In genomic region chr2:67572721-67573485, GRCh38 we compare ENCODE assay signal across 18 cellular contexts.
DNase-seq lines count a peak whose midpoint lies in the region; ATAC-seq and TF ChIP-seq lines count a peak whose summit lies in the region.
"Had no signal": no experiment of that assay in that cellular context is flagged by ENCODE, and none has a peak within 500 bp of the region (broad histone marks: within the 10 kb centered on the region; RNA-seq: fewer than 3 reads in every experiment).

No MANE protein-coding gene starts in this region.

- DNase-seq in SK-N-SH (no peak), mammary epithelial cell (peak; percentile 51), right cardiac atrium (peak in 2 of 3 donors; percentile 23 to 51), stromal cell of bone marrow (ENCODE audit: low read depth) (peak; percentile 62), NCI-H1694 (lab: John Stamatoyannopoulos, UW) (no peak)
- DNase-seq in activated T-cell treated with anti-CD3 and anti-CD28 coated beads, Interleukin-2, amount 50 U/mL, for 1 hour: no peak
- DNase-seq: activated CD8-positive, alpha-beta T cell treated with anti-CD3 and anti-CD28 coated beads, Interleukin-2, amount 10 ng/mL, durations not matched to agents 7 days and 5 days; CD8-positive, alpha-beta memory T cell; effector CD4-positive, alpha-beta T cell; GF-D8; NCI-H1417; substantia nigra; WERI-Rb-1 had no signal

- H3K27me3 ChIP-seq in SK-N-SH (ENCODE audit: insufficient read depth) (no peaks in the 10 kb centered on the region), mammary epithelial cell (ENCODE audit: insufficient read depth, low read length) (no peaks in the 10 kb centered on the region), right cardiac atrium (ENCODE audit: control insufficient read depth, insufficient read depth) (no peaks in the 10 kb centered on the region)

- TF ChIP-seq CTCF in SK-N-SH (IDR thresholded peaks at IDR 0.05): no peak
- no peak for TF ChIP-seq CTCF in mammary epithelial cell (conservative IDR thresholded peaks at IDR 0.05 in 1 of 2, IDR thresholded peaks at IDR 0.05 in 1 of 2; ENCODE audit: extremely low read depth in 1 of 2, insufficient read depth in 1 of 2, low read depth in 1 of 2, low read length in 2 of 2)

- no peaks in the 10 kb centered on the region for H4K20me1 ChIP-seq in SK-N-SH (ENCODE audit: insufficient read depth)
- H4K20me1 ChIP-seq in mammary epithelial cell (ENCODE audit: insufficient read depth, low read length): no peaks in the 10 kb centered on the region

- H3K9me3 ChIP-seq in SK-N-SH (no peaks in the 10 kb centered on the region), mammary epithelial cell (replicated peaks; ENCODE audit: insufficient read depth, low read length) (no peaks in the 10 kb centered on the region), right cardiac atrium (ENCODE audit: control insufficient read depth, low read length) (no peaks in the 10 kb centered on the region)
- H3K9me3 ChIP-seq: HAP-1 had no signal

- H3K36me3 ChIP-seq in SK-N-SH (replicated peaks in 1 of 2; ENCODE audit: control insufficient read depth in 1 of 2, insufficient read depth in 2 of 2, low read length in 1 of 2): no peaks in the 10 kb centered on the region
- no peaks in the 10 kb centered on the region for H3K36me3 ChIP-seq in mammary epithelial cell (ENCODE audit: insufficient read depth, low read length)
- H3K36me3 ChIP-seq: HAP-1, WERI-Rb-1 had no signal

- TF ChIP-seq EP300 in SK-N-SH (IDR thresholded peaks at IDR 0.05; ENCODE audit: borderline replicate concordance in 1 of 2, low read depth in 1 of 2, low read length in 1 of 2): peak in 1 of 2 experiments; percentile 23; a peak in 1 of 4 replicates

- no peak overlapping the region for H3K4me3 ChIP-seq in SK-N-SH (ENCODE audit: low read depth in 2 of 2, low read length in 1 of 2)
- no peak overlapping the region for H3K4me3 ChIP-seq in mammary epithelial cell (replicated peaks in 1 of 3; ENCODE audit: insufficient read depth in 1 of 3, low read depth in 2 of 3, low read length in 3 of 3)
- no peak overlapping the region for H3K4me3 ChIP-seq in right cardiac atrium (ENCODE audit: low read length)
- H3K4me3 ChIP-seq: HAP-1, K562 had no signal

- dilution Hi-C loops in mammary epithelial cell (cut with HindIII; ENCODE audit: low sequenced_read_pairs): no loop called here

- no peak for ATAC-seq in SK-N-SH treated with all-trans-retinoic acid at 6 μM for 48 hours
- ATAC-seq in right cardiac atrium: peak; percentile 74
- no peak for ATAC-seq in HG03039 (IDR thresholded peaks at IDR 0.05; ENCODE audit: unreplicated experiment)
- ATAC-seq: activated CD8-positive, alpha-beta T cell treated with anti-CD3 and anti-CD28 coated beads, Interleukin-2, amount 10 ng/mL, durations not matched to agents 7 days and 5 days; K562 had no signal

- TF ChIP-seq RAD21 in SK-N-SH (IDR thresholded peaks at IDR 0.05; ENCODE audit: low read length): no peak

- CTCF ChIA-PET in SK-N-SH (lab: Yijun Ruan, JAX) (no interaction called here), mammary epithelial cell (lab: Charles Lee; ENCODE audit: low non-redundant PET) (no interaction called here)

- H3F3A ChIP-seq in SK-N-SH (replicated peaks; ENCODE audit: insufficient read depth): peaks cover 8% of the 10 kb centered on the region

- intact Hi-C loops in mammary epithelial cell (cut with micrococcal nuclease): no loop called here
- intact Hi-C loops in right cardiac atrium (cut with DNase I): no loop called here

- H3K9ac ChIP-seq in SK-N-SH: no peak overlapping the region
- H3K9ac ChIP-seq in mammary epithelial cell (ENCODE audit: insufficient read depth, low read length): no peak overlapping the region
- H3K9ac ChIP-seq: parathyroid adenoma had no signal

- H3K4me2 ChIP-seq in SK-N-SH: no peak overlapping the region
- no peak overlapping the region for H3K4me2 ChIP-seq in mammary epithelial cell (ENCODE audit: insufficient read depth, low read depth, low read length)

- H2AFZ ChIP-seq in SK-N-SH (ENCODE audit: low read depth) (no peak overlapping the region; the same call in 1 of the 2 replicates), mammary epithelial cell (ENCODE audit: low read depth, low read length) (no peak overlapping the region)
- H2AFZ ChIP-seq: parathyroid adenoma had no signal

- in situ Hi-C loops in mammary epithelial cell (cut with MboI; ENCODE audit: low sequenced_read_pairs in 2 of 2): no loop called here

- no peaks in the 10 kb centered on the region for H3K79me2 ChIP-seq in SK-N-SH (ENCODE audit: insufficient read depth)
- no peaks in the 10 kb centered on the region for H3K79me2 ChIP-seq in mammary epithelial cell (ENCODE audit: insufficient read depth, low read length)
- H3K79me2 ChIP-seq: parathyroid adenoma had no signal

- BruUV-seq in mammary epithelial cell (replicated peaks; lab: Mats Ljungman, UMichigan): no TSS peak

- 79% methylated on average over 3 of the region's 3 CpGs for WGBS in SK-N-SH (ENCODE audit: low lambda C conversion rate)
- WGBS in mammary epithelial cell (ENCODE audit: low coverage, missing lambda C conversion rate): 63% methylated on average over 3 of the region's 3 CpGs
- WGBS in right cardiac atrium: 65% methylated on average over 3 of the region's 3 CpGs

- no peaks in the 10 kb centered on the region for H3K9me2 ChIP-seq in SK-N-SH

- H3K4me1 ChIP-seq in SK-N-SH (ENCODE audit: control insufficient read depth in 1 of 2, insufficient read depth in 2 of 2, low read depth in 1 of 2, low read length in 1 of 2) (no peaks in the 10 kb centered on the region; a peak in 2 of 4 replicates), mammary epithelial cell (ENCODE audit: insufficient read depth, low read length) (peaks cover 14% of the 10 kb centered on the region), right cardiac atrium (ENCODE audit: control insufficient read depth, insufficient read depth, low read length) (peaks cover 2% of the 10 kb centered on the region)
- H3K4me1 ChIP-seq: HAP-1, parathyroid adenoma had no signal

- POLR2A ChIA-PET in SK-N-SH (lab: Yijun Ruan, JAX): no interaction called here

- peak overlapping the region; percentile 5 to 73; a peak in 2 of 4 replicates for H3K27ac ChIP-seq in SK-N-SH (ENCODE audit: low read depth in 2 of 2, low read length in 1 of 2)
- no peak overlapping the region for H3K27ac ChIP-seq in mammary epithelial cell (ENCODE audit: insufficient read depth, low read depth, low read length)
- H3K27ac ChIP-seq in right cardiac atrium (ENCODE audit: low read length): no peak overlapping the region
- H3K27ac ChIP-seq: parathyroid adenoma, WERI-Rb-1 had no signal

TF ChIP-seq in SK-N-SH, 30 proteins besides CTCF, POLR2A, EP300 and RAD21 (continues in another document):
- TF ChIP-seq ZBTB33 (IDR thresholded peaks at IDR 0.05; ENCODE audit: borderline replicate concordance, low read depth): no peak
- no peak for TF ChIP-seq TCF12 (IDR thresholded peaks at IDR 0.05)
- no peak for TF ChIP-seq TAF1 (IDR thresholded peaks at IDR 0.05; ENCODE audit: borderline replicate concordance, low read depth, low read length)
- no peak for TF ChIP-seq CHD2 (IDR thresholded peaks at IDR 0.05; ENCODE audit: low read length, partially characterized antibody)

TF ChIP-seq in SK-N-SH treated with all-trans-retinoic acid at 6 μM for 48 hours, 23 proteins besides CTCF, POLR2A, EP300 and RAD21 (continues in another document):
- TF ChIP-seq ZNF70 (CRISPR knock-in tag; IDR thresholded peaks at IDR 0.05) (no peak), RARB (CRISPR knock-in tag; IDR thresholded peaks at IDR 0.05) (no peak), ISL1 (CRISPR knock-in tag; IDR thresholded peaks at IDR 0.05) (no peak), GLIS3 (CRISPR knock-in tag; IDR thresholded peaks at IDR 0.05) (no peak), ZNF565 (CRISPR knock-in tag; conservative IDR thresholded peaks at IDR 0.05; ENCODE audit: low read depth) (no peak), CSDC2 (CRISPR knock-in tag; IDR thresholded peaks at IDR 0.05) (no peak), PATZ1 (CRISPR knock-in tag; IDR thresholded peaks at IDR 0.05; ENCODE audit: borderline replicate concordance) (no peak), TSHZ2 (CRISPR knock-in tag; IDR thresholded peaks at IDR 0.05) (no peak), ZFP30 (CRISPR knock-in tag; IDR thresholded peaks at IDR 0.05) (no peak), BACH2 (CRISPR knock-in tag; IDR thresholded peaks at IDR 0.05; ENCODE audit: borderline replicate concordance) (no peak)

Comparison
In these comparisons a context has a peak if more than half of its experiments do, and no peak if none do; other contexts are left out.
1. DNase-seq: peak in mammary epithelial cell (single experiment), right cardiac atrium (2 of 3) and stromal cell of bone marrow (single experiment); none in SK-N-SH (single experiment), NCI-H1694 (single experiment) and activated T-cell treated with anti-CD3 and anti-CD28 coated beads, Interleukin-2, amount 50 U/mL, for 1 hour (single experiment).
2. H3K27ac ChIP-seq: peak in SK-N-SH (2 of 2); none in mammary epithelial cell (single experiment) and right cardiac atrium (single experiment).
3. ATAC-seq: peak in right cardiac atrium (2 of 2); none in SK-N-SH treated with all-trans-retinoic acid at 6 μM for 48 hours (single experiment) and HG03039 (single experiment).